In the genomic region with DNA sequence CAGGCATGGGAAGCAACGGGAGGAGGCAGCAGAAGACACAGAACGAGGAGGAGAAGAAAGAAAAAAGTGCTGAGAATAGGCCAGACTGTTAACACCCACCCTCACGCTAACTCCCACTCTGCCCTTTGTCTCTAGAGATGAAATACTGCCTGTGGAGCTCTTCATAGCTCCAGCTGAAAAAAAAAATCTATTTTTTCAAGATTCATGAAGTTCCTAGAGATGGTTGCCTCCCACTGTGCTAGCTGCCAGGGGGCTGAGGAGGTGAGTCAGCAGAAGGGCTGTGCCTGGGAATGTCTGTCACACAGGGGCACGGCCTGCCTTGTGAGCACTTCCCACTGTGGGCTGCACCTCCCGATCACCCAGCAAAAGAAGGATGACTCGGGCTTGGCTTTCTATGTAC, we compare ENCODE assay signal across 8 cellular contexts. TPM values are rescaled to one million over a fixed set of nuclear protein-coding genes. Genes with fewer than 3 reads are reported as not detected.
DNase-seq lines count a peak whose midpoint lies in the region; ATAC-seq and TF ChIP-seq lines count a peak whose summit lies in the region.

No MANE protein-coding gene starts in this region.

- H3K27ac ChIP-seq in lung (ENCODE audit: low read depth in 1 of 2, low read length in 1 of 2), result peak overlapping the region in 1 of 2 donors; percentile 56
- H3K27ac ChIP-seq in upper lobe of left lung, result peak overlapping the region in 2 of 4 donors; percentile 11 to 17

- H3K36me3 Mint-ChIP-seq in activated CD4-positive, alpha-beta T cell treated with anti-CD3 and anti-CD28 coated beads for 36 hours (ENCODE audit: low read depth), result peaks cover 31% of the 10 kb centered on the region

- TF ChIP-seq EP300 in upper lobe of left lung (IDR thresholded peaks at IDR 0.05), result no peak

- intact Hi-C loops in activated CD4-positive, alpha-beta T cell treated with anti-CD3 and anti-CD28 coated beads for 36 hours (cut with DNase I, micrococcal nuclease), result no loop called here

- TF ChIP-seq CTCF in lung (IDR thresholded peaks at IDR 0.05; ENCODE audit: control extremely low read depth, extremely low read depth), result no peak
- no peak for TF ChIP-seq CTCF in upper lobe of left lung (IDR thresholded peaks at IDR 0.05)

- 38 to 47% methylated on average over 6 of the region's 6 CpGs for WGBS in lung, 2 donors
- 44 to 60% methylated on average over 6 of the region's 6 CpGs for WGBS in upper lobe of left lung, 2 donors

- CTCF ChIA-PET in activated CD4-positive, alpha-beta T cell treated with anti-CD3 and anti-CD28 coated beads for 36 hours (lab: Charles Lee), result interaction anchor here (0.5 to 1.0 kb wide), 2 partner anchors 119 to 151 kb away, joined by 4 read pairs; no protein-coding TSS in a partner anchor

- TF ChIP-seq POLR2A in upper lobe of left lung (IDR thresholded peaks at IDR 0.05), result no peak

- DNase-seq in activated CD4-positive, alpha-beta T cell treated with anti-CD3 and anti-CD28 coated beads for 36 hours, result no peak
- DNase-seq in activated CD4-positive, alpha-beta T cell treated with anti-CD3 and anti-CD28 coated beads, Interleukin-2, amount 50 U/mL, for 1 hour, result no peak
- peak; percentile 92 for DNase-seq in dedifferentiated amniotic fluid mesenchymal stem cell (ENCODE audit: extremely low spot score)
- DNase-seq in lung (ENCODE audit: low spot score), result no peak
- no peak for DNase-seq in upper lobe of left lung
- no peak for DNase-seq in NCI-H1930 (lab: John Stamatoyannopoulos, UW)
- DNase-seq in NCI-H2107 (lab: John Stamatoyannopoulos, UW), result no peak

- H3K9me3 ChIP-seq in lung (ENCODE audit: control insufficient read depth in 2 of 2, insufficient read depth in 1 of 2, low read length in 1 of 2) (no peaks in the 10 kb centered on the region), upper lobe of left lung (no peaks in the 10 kb centered on the region)

- peaks cover 16% of the 10 kb centered on the region for H3K4me1 Mint-ChIP-seq in activated CD4-positive, alpha-beta T cell treated with anti-CD3 and anti-CD28 coated beads for 36 hours

- no peaks in the 10 kb centered on the region for H3K27me3 Mint-ChIP-seq in activated CD4-positive, alpha-beta T cell treated with anti-CD3 and anti-CD28 coated beads for 36 hours

- H3K4me3 Mint-ChIP-seq in activated CD4-positive, alpha-beta T cell treated with anti-CD3 and anti-CD28 coated beads for 36 hours, result no peak overlapping the region

- no peaks in the 10 kb centered on the region for H3K9me3 Mint-ChIP-seq in activated CD4-positive, alpha-beta T cell treated with anti-CD3 and anti-CD28 coated beads for 36 hours (ENCODE audit: low read depth)

- POLR2A ChIA-PET in activated CD4-positive, alpha-beta T cell treated with anti-CD3 and anti-CD28 coated beads for 36 hours (lab: Charles Lee), result interaction anchor here (0.7 kb wide), 2 partner anchors 23 to 606 kb away, joined by 3 read pairs; no protein-coding TSS in a partner anchor

- peak overlapping the region; percentile 29 for H3K27ac Mint-ChIP-seq in activated CD4-positive, alpha-beta T cell treated with anti-CD3 and anti-CD28 coated beads for 36 hours

- peaks cover 12 to 17% of the 10 kb centered on the region in 2 donors for H3K4me1 ChIP-seq in lung (ENCODE audit: control insufficient read depth in 2 of 2, insufficient read depth in 2 of 2, low read length in 2 of 2)
- peaks cover 19 to 33% (median 30%) of the 10 kb centered on the region in 4 donors for H3K4me1 ChIP-seq in upper lobe of left lung

- peaks cover 0 to 19% of the 10 kb centered on the region in 2 donors for H3K36me3 ChIP-seq in lung (ENCODE audit: control insufficient read depth in 2 of 2, insufficient read depth in 2 of 2, low read length in 2 of 2)
- H3K36me3 ChIP-seq in upper lobe of left lung, result peaks cover 7 to 48% (median 25%) of the 10 kb centered on the region in 4 donors

- H3K27me3 ChIP-seq in lung (ENCODE audit: control insufficient read depth, insufficient read depth) (no peaks in the 10 kb centered on the region), upper lobe of left lung (no peaks in the 10 kb centered on the region)

- no peak for ATAC-seq in activated CD4-positive, alpha-beta T cell treated with anti-CD3 and anti-CD28 coated beads for 36 hours
- ATAC-seq in lung (ENCODE audit: insufficient read depth, low FRiP score), result peak; percentile 67
- ATAC-seq in upper lobe of left lung (ENCODE audit: low FRiP score in 2 of 2), result peak; percentile 67 to 92
- ATAC-seq in HG02885 (IDR thresholded peaks at IDR 0.05; ENCODE audit: poor library complexity, unreplicated experiment), result no peak

- H3K4me3 ChIP-seq in lung (no peak overlapping the region), upper lobe of left lung (no peak overlapping the region)

RNA-seq across cellular contexts. Expression of a gene that starts 44.3 kb away (rescaled TPM):
- total RNA-seq in activated CD4-positive, alpha-beta T cell treated with anti-CD3 and anti-CD28 coated beads for 36 hours, result 10 to 100 TPM; 18.5 to 21.0 TPM
- total RNA-seq in lung, result 10 to 100 TPM; 59.5 to 71.8 TPM
- polyA plus RNA-seq in lung, result 10 to 100 TPM; 28.7 to 33.8 TPM
- total RNA-seq in upper lobe of left lung, result 10 to 100 TPM in 5 of 6 donors, 1 to 10 TPM in 1; 9.7 to 77.3 (median 25.5) TPM

Comparison
In these comparisons a context has a peak if more than half of its experiments do, and no peak if none do; other contexts are left out.
1. ATAC-seq: peak in lung (single experiment) and upper lobe of left lung (2 of 2); none in activated CD4-positive, alpha-beta T cell treated with anti-CD3 and anti-CD28 coated beads for 36 hours (single experiment) and HG02885 (single experiment).